Comparison of ENCODE assay signal across 16 cellular contexts in genomic region chr17:48014603-48015037, GRCh38. TPM values are rescaled to one million over a fixed set of nuclear protein-coding genes. Genes with fewer than 3 reads are reported as not detected.
DNase-seq lines count a peak whose midpoint lies in the region; ATAC-seq and TF ChIP-seq lines count a peak whose summit lies in the region.
"Had no signal": no experiment of that assay in that cellular context is flagged by ENCODE, and none has a peak within 500 bp of the region (broad histone marks: within the 10 kb centered on the region; RNA-seq: fewer than 3 reads in every experiment).

No MANE protein-coding gene starts in this region.

- H3K9me3 Mint-ChIP-seq in mesothelial cell of epicardium = no peaks in the 10 kb centered on the region
- H3K9me3 Mint-ChIP-seq: activated CD8-positive, alpha-beta T cell treated with anti-CD3 and anti-CD28 coated beads for 36 hours; activated T-helper 1 cell treated with anti-CD3 and anti-CD28 coated beads, Interleukin-12 subunit alpha, Interleukin-12 subunit beta, Interleukin-2, Interleukin-4 antibody, amounts not matched to agents 30 ng/mL and 10 ng/mL and 1 ng/mL, durations not matched to agents 14 hours and 24 hours and 36 hours had no signal

- DNase-seq in DMS 273 (lab: John Stamatoyannopoulos, UW; ENCODE audit: unreplicated experiment) (peak; percentile 74), OCI-M1 (lab: John Stamatoyannopoulos, UW) (peak; percentile 18), mesothelial cell of epicardium (ENCODE audit: low spot score in 2 of 2, unreplicated experiment in 2 of 2) (no peak), SW480 (ENCODE audit: low spot score) (no peak), right cardiac atrium (no peak), C1 segment of cervical spinal cord (lab: John Stamatoyannopoulos, UW) (no peak)
- DNase-seq: activated CD8-positive, alpha-beta T cell treated with anti-CD3 and anti-CD28 coated beads for 36 hours; gastrocnemius medialis; GOT3; naive thymus-derived CD4-positive, alpha-beta T cell; SW 1271 had no signal

- intact Hi-C loops in right cardiac atrium (cut with DNase I) = loop anchor here in 1 of 4 donors (5.0 kb wide), 1 partner anchor 172 kb away; the partner anchor contains the start of gene SCRN2

- H3K9me3 ChIP-seq in HEK293 (ENCODE audit: control insufficient read depth, insufficient read depth, low read depth, low read length) (no peaks in the 10 kb centered on the region), right cardiac atrium (ENCODE audit: control insufficient read depth, low read length) (no peaks in the 10 kb centered on the region)
- H3K9me3 ChIP-seq: gastrocnemius medialis had no signal

- no peaks in the 10 kb centered on the region for H3K36me3 Mint-ChIP-seq in mesothelial cell of epicardium
- H3K36me3 Mint-ChIP-seq: naive thymus-derived CD4-positive, alpha-beta T cell had no signal

- ATAC-seq in GM21737 (IDR thresholded peaks at IDR 0.05; ENCODE audit: unreplicated experiment) (no peak), right cardiac atrium (no peak)
- ATAC-seq: activated CD8-positive, alpha-beta T cell treated with anti-CD3 and anti-CD28 coated beads for 36 hours; gastrocnemius medialis; naive thymus-derived CD4-positive, alpha-beta T cell had no signal

- TF ChIP-seq CTCF in HEK293 (tag by site-specific recombination; IDR thresholded peaks at IDR 0.05) (no peak), mesothelial cell of epicardium (IDR thresholded peaks at IDR 0.05; ENCODE audit: unreplicated experiment) (no peak)

- 59% methylated on average over 7 of the region's 7 CpGs for WGBS in right cardiac atrium

- CTCF ChIA-PET in HEK293 (lab: Yijun Ruan, JAX) = interaction anchor here (0.6 to 15.5 kb wide), 8 partner anchors 12 to 183 kb away, joined by 3 to 386 read pairs (median 6); partner anchors contain the start of genes CDK5RAP3, LRRC46, MRPL10 and PNPO

- POLR2A ChIA-PET in HEK293 (lab: Yijun Ruan, JAX) = interaction anchor here (0.8 to 1.2 kb wide), 2 partner anchors 31 to 73 kb away, joined by 3 to 4 read pairs; partner anchors contain the start of gene PNPO

- H3K27me3 ChIP-seq in right cardiac atrium (ENCODE audit: control insufficient read depth, insufficient read depth) = no peaks in the 10 kb centered on the region

- H3K4me1 ChIP-seq in HEK293 (ENCODE audit: control insufficient read depth, insufficient read depth, low read length) (peaks cover 7% of the 10 kb centered on the region), right cardiac atrium (ENCODE audit: control insufficient read depth, insufficient read depth, low read length) (no peaks in the 10 kb centered on the region)

- peak overlapping the region; percentile 35 for H3K27ac Mint-ChIP-seq in mesothelial cell of epicardium
- H3K27ac Mint-ChIP-seq: activated CD8-positive, alpha-beta T cell treated with anti-CD3 and anti-CD28 coated beads for 36 hours; activated T-helper 1 cell treated with anti-CD3 and anti-CD28 coated beads, Interleukin-12 subunit alpha, Interleukin-12 subunit beta, Interleukin-2, Interleukin-4 antibody, amounts not matched to agents 30 ng/mL and 10 ng/mL and 1 ng/mL, durations not matched to agents 14 hours and 24 hours and 36 hours had no signal

- no peak overlapping the region for H3K4me3 ChIP-seq in HEK293 (ENCODE audit: low read depth, low read length)
- no peak overlapping the region for H3K4me3 ChIP-seq in right cardiac atrium (ENCODE audit: low read length)
- H3K4me3 ChIP-seq: gastrocnemius medialis had no signal

- peaks cover 48% of the 10 kb centered on the region for H3K4me1 Mint-ChIP-seq in mesothelial cell of epicardium

- H3K27ac ChIP-seq in HEK293 (ENCODE audit: extremely low read depth, low read depth, low read length) (no peak overlapping the region), right cardiac atrium (ENCODE audit: low read length) (no peak overlapping the region)
- H3K27ac ChIP-seq: epithelial cell of prostate, gastrocnemius medialis had no signal

- H3K4me3 Mint-ChIP-seq in mesothelial cell of epicardium = no peak overlapping the region
- H3K4me3 Mint-ChIP-seq: activated CD8-positive, alpha-beta T cell treated with anti-CD3 and anti-CD28 coated beads for 36 hours; activated T-helper 1 cell treated with anti-CD3 and anti-CD28 coated beads, Interleukin-12 subunit alpha, Interleukin-12 subunit beta, Interleukin-2, Interleukin-4 antibody, amounts not matched to agents 30 ng/mL and 10 ng/mL and 1 ng/mL, durations not matched to agents 14 hours and 24 hours and 36 hours; naive thymus-derived CD4-positive, alpha-beta T cell had no signal

- H3K27me3 Mint-ChIP-seq in mesothelial cell of epicardium (ENCODE audit: low read depth) = peaks cover 26% of the 10 kb centered on the region

- H3K36me3 ChIP-seq in HEK293 (ENCODE audit: control insufficient read depth in 2 of 2, insufficient read depth in 1 of 2, low read length in 2 of 2) = no peaks in the 10 kb centered on the region
- H3K36me3 ChIP-seq: gastrocnemius medialis had no signal

TF ChIP-seq in HEK293, 187 proteins besides CTCF, POLR2A, EP300 and RAD21 (continues in another document):
- TF ChIP-seq ZNF544 (tag by site-specific recombination; IDR thresholded peaks at IDR 0.05) = no peak
- TF ChIP-seq ATF2 (tag by site-specific recombination; IDR thresholded peaks at IDR 0.05; ENCODE audit: low read depth) = no peak
- TF ChIP-seq SP3 (tag by site-specific recombination; IDR thresholded peaks at IDR 0.05) = no peak
- no peak for TF ChIP-seq ZNF140 (tag by site-specific recombination; IDR thresholded peaks at IDR 0.05)
- TF ChIP-seq ZNF391 (tag by site-specific recombination; IDR thresholded peaks at IDR 0.05; ENCODE audit: borderline replicate concordance, low read depth) = no peak
- no peak for TF ChIP-seq ZBTB49 (tag by site-specific recombination; IDR thresholded peaks at IDR 0.05; ENCODE audit: low read depth)
- 0 out of 2 replicates have a peak, but pooled peaks have one; percentile 10 for TF ChIP-seq ZBTB48 (tag by site-specific recombination; IDR thresholded peaks at IDR 0.05)
- TF ChIP-seq ZNF311 (tag by site-specific recombination; IDR thresholded peaks at IDR 0.05; ENCODE audit: borderline replicate concordance) = no peak
- 0 out of 2 replicates have a peak, but pooled peaks have one; percentile 7 for TF ChIP-seq ZIC2 (tag by site-specific recombination; IDR thresholded peaks at IDR 0.05)
- no peak for TF ChIP-seq ZNF433 (tag by site-specific recombination; IDR thresholded peaks at IDR 0.05; ENCODE audit: low read depth)
- no peak for TF ChIP-seq ZNF449 (tag by site-specific recombination; IDR thresholded peaks at IDR 0.05)

RNA-seq across cellular contexts. Expression of gene COPZ2, which starts 23.0 kb away (rescaled TPM):
- 28.2 to 31.8 TPM (median 30.7 TPM) in 3 replicates for total RNA-seq in mesothelial cell of epicardium
- 10 to 100 TPM; 51.8 to 74.8 (median 68.4) TPM for total RNA-seq in right cardiac atrium
- polyA plus RNA-seq in right cardiac atrium = 55.4 TPM

RNA-seq across cellular contexts. Expression of gene NFE2L1, which starts 33.5 kb away (rescaled TPM):
- 134 to 137 TPM (median 136 TPM) in 3 replicates for total RNA-seq in mesothelial cell of epicardium
- 100 to 1,000 TPM; 603 to 811 (median 785) TPM for total RNA-seq in right cardiac atrium
- polyA plus RNA-seq in right cardiac atrium = 661 TPM

RNA-seq across cellular contexts. Expression of gene CDK5RAP3, which starts 43.7 kb away (rescaled TPM):
- total RNA-seq in mesothelial cell of epicardium (231 to 251 TPM (median 236 TPM) in 3 replicates), right cardiac atrium (10 to 100 TPM; 56.8 to 66.8 (median 64.9) TPM)
- polyA plus RNA-seq in right cardiac atrium = 54.3 TPM

RNA-seq across cellular contexts. Expression of gene PRR15L, which starts 56.9 kb away (rescaled TPM):
- total RNA-seq in mesothelial cell of epicardium (3.4 to 3.6 TPM (median 3.4 TPM) in 3 replicates), right cardiac atrium (not detected)
- polyA plus RNA-seq in right cardiac atrium = not detected
- total RNA-seq: activated CD8-positive, alpha-beta T cell treated with anti-CD3 and anti-CD28 coated beads for 36 hours; activated T-helper 1 cell treated with anti-CD3 and anti-CD28 coated beads, Interleukin-12 subunit alpha, Interleukin-12 subunit beta, Interleukin-2, Interleukin-4 antibody, amounts not matched to agents 30 ng/mL and 10 ng/mL and 1 ng/mL, durations not matched to agents 14 hours and 24 hours and 36 hours; naive thymus-derived CD4-positive, alpha-beta T cell; NCI-H460 had no signal

Comparison
In these comparisons a context has a peak if more than half of its experiments do, and no peak if none do; other contexts are left out.
1. DNase-seq: peak in DMS 273 (single experiment) and OCI-M1 (single experiment); none in mesothelial cell of epicardium (0 of 2), SW480 (single experiment), right cardiac atrium (0 of 3) and C1 segment of cervical spinal cord (0 of 14).